ENCODE assay signal across 9 cellular contexts in genomic region chr20:57498425-57499400, GRCh38. TPM values are rescaled to one million over a fixed set of nuclear protein-coding genes. Genes with fewer than 3 reads are reported as not detected.
DNase-seq lines count a peak whose midpoint lies in the region; ATAC-seq, FAIRE-seq and TF ChIP-seq lines count a peak whose summit lies in the region.
"Had no signal": no experiment of that assay in that cellular context is flagged by ENCODE, and none has a peak within 500 bp of the region (broad histone marks: within the 10 kb centered on the region; RNA-seq: fewer than 3 reads in every experiment).

No MANE protein-coding gene starts in this region.

- peaks cover 0 to 7% (median 0%) of the 10 kb centered on the region in 4 donors for H3K27me3 ChIP-seq in pancreas

- WGBS in pancreas, 2 donors: 32 to 41% methylated on average over 20 of the region's 20 CpGs

- no peak overlapping the region for H3K27ac ChIP-seq in pancreas

- no peaks in the 10 kb centered on the region for H3K36me3 ChIP-seq in pancreas

- intact Hi-C loops in pancreas (cut with DNase I): no loop called here

- FAIRE-seq in pancreas (lab: Jason Lieb, UNC): no peak
- FAIRE-seq: G401.6 had no signal

- no peaks in the 10 kb centered on the region for H3K9me3 ChIP-seq in pancreas

- peaks cover 0 to 5% (median 5%) of the 10 kb centered on the region in 3 donors for H3K4me1 ChIP-seq in pancreas

- ATAC-seq in HG03432 (IDR thresholded peaks at IDR 0.05; ENCODE audit: unreplicated experiment) (peak; percentile 58), pancreas (peak in 3 of 4 donors; percentile 41 to 44 (median 43)), HG02870 (IDR thresholded peaks at IDR 0.05; ENCODE audit: unreplicated experiment) (no peak)

- no peak for TF ChIP-seq CTCF in pancreas (IDR thresholded peaks at IDR 0.05)

- no peak overlapping the region for H3K4me3 ChIP-seq in pancreas

- DNase-seq in NCI-H510A treated with DMSO at 0.1 percent for 48 hours (lab: John Stamatoyannopoulos, UW) (peak; percentile 42), NCI-H510A (lab: John Stamatoyannopoulos, UW) (no peak), RPMI8226 (peak; percentile 85), dermis blood vessel endothelial cell (peak; percentile 51), pancreas (no peak), HuH-7.5 (ENCODE audit: low spot score) (no peak)

RNA-seq across cellular contexts. Expression of gene CTCFL, which starts 26.2 kb away (rescaled TPM):
- total RNA-seq in dermis blood vessel endothelial cell (not detected in 2 replicates), pancreas (under 1 TPM in 1 of 6 donors, not detected in 5; 0.16 TPM)
- polyA plus RNA-seq in pancreas: not detected

Comparison
In these comparisons a context has a peak if more than half of its experiments do, and no peak if none do; other contexts are left out.
1. DNase-seq: peak in NCI-H510A treated with DMSO at 0.1 percent for 48 hours (single experiment), RPMI8226 (single experiment) and dermis blood vessel endothelial cell (single experiment); none in NCI-H510A (single experiment), pancreas (0 of 6) and HuH-7.5 (single experiment).